10 cellular contexts compared by ENCODE assay signal in the genomic region with DNA sequence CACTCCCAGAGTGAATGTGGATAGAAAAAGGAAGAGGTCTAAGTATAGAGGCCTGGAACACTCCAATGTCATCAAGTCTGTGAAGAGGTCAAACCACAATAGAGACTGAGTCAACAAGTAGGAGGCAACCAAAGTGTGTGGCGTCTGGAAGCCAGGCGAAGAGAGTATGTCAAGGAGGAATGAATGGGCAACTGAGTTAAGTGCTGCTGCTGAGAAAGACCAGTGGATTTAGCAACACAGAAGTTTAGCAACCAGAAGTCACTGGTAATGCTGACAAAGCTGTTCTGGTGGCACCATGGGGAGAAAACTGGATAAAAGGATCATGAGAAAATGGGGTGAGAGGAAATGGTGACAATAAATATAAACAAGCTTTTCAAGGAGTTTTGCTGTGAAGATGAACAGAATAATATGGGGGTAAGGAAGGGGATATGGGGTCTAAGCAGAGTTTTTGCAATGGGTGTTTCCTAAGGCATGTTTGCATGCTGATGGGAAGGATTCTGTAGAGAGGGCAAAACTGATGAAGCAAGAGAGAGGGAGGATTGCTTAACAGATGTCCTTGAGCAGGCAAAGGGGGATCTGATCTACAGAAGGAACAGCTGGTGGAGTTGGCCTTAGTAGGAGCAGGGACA. TPM values are rescaled to one million over a fixed set of nuclear protein-coding genes. Genes with fewer than 3 reads are reported as not detected.
A peak's percentile ranks its signal among the peaks of the same experiment; 100 is the strongest.
DNase-seq lines count a peak whose midpoint lies in the region; ATAC-seq, FAIRE-seq and TF ChIP-seq lines count a peak whose summit lies in the region.
"Had no signal": no experiment of that assay in that cellular context is flagged by ENCODE, and none has a peak within 500 bp of the region (broad histone marks: within the 10 kb centered on the region; RNA-seq: fewer than 3 reads in every experiment).

No MANE protein-coding gene starts in this region.

- DNase-seq in stimulated activated naive CD4-positive, alpha-beta T cell treated with Interleukin-2 at 50 U/mL for 16 hours (lab: John Stamatoyannopoulos, UW) = peak; percentile 1
- no peak for DNase-seq in stimulated activated naive CD4-positive, alpha-beta T cell (lab: John Stamatoyannopoulos, UW)
- DNase-seq in RPMI8226 = peak; percentile 74
- no peak for DNase-seq in Right ventricle myocardium superior
- peak in 1 of 2 donors; percentile 65 for DNase-seq in aorta
- DNase-seq in GM23338 (ENCODE audit: low spot score) = no peak
- DNase-seq in left colon = no peak
- no peak for DNase-seq in frontal cortex (ENCODE audit: low spot score in 2 of 2)
- DNase-seq: NCI-H2081 treated with DMSO at 0.1 percent for 48 hours had no signal

- H3K79me2 ChIP-seq in GM23338 (replicated peaks; ENCODE audit: insufficient read depth) = no peaks in the 10 kb centered on the region

- ATAC-seq in Right ventricle myocardium superior (ENCODE audit: poor library complexity) = peak; percentile 59
- peak; percentile 44 for ATAC-seq in aorta (ENCODE audit: low FRiP score)
- no peak for ATAC-seq in GM23338
- ATAC-seq in left colon = no peak

- H3K9me3 ChIP-seq in aorta (ENCODE audit: control insufficient read depth, low read length) = no peaks in the 10 kb centered on the region

- no peaks in the 10 kb centered on the region for H3K4me1 ChIP-seq in aorta (ENCODE audit: control insufficient read depth in 1 of 2, insufficient read depth in 2 of 2, low read length in 2 of 2)
- H3K4me1 ChIP-seq in GM23338 (ENCODE audit: insufficient read depth) = peaks cover 10% of the 10 kb centered on the region

- TF ChIP-seq CTCF in GM23338 (conservative IDR thresholded peaks at IDR 0.05; ENCODE audit: low read depth in 2 of 2) = no peak

- no peaks in the 10 kb centered on the region for H3K9me3 Mint-ChIP-seq in GM23338
- H3K9me3 Mint-ChIP-seq: central memory CD8-positive, alpha-beta T cell had no signal

- no peak overlapping the region for H2AFZ ChIP-seq in GM23338

- WGBS in aorta, 2 donors = 59 to 67% methylated on average over 2 of the region's 2 CpGs

- H3K9me2 ChIP-seq in GM23338 (ENCODE audit: insufficient read depth) = no peaks in the 10 kb centered on the region

- H3K4me3 ChIP-seq in aorta (ENCODE audit: low read length in 2 of 2) (no peak overlapping the region), GM23338 (no peak overlapping the region)

- H3K4me1 Mint-ChIP-seq in GM23338 = peaks cover 20% of the 10 kb centered on the region
- H3K4me1 Mint-ChIP-seq: central memory CD8-positive, alpha-beta T cell had no signal

- H3K27me3 Mint-ChIP-seq in GM23338 (ENCODE audit: insufficient read depth, low read depth, poor library complexity) = no peaks in the 10 kb centered on the region

- no peak overlapping the region for H3K27ac ChIP-seq in aorta (ENCODE audit: low read depth in 1 of 2, low read length in 2 of 2)
- H3K27ac ChIP-seq in GM23338 (ENCODE audit: low read depth) = no peak overlapping the region

- no peaks in the 10 kb centered on the region for H3K36me3 Mint-ChIP-seq in GM23338 (ENCODE audit: low read depth)

- no peaks in the 10 kb centered on the region; the same call in 1 of the 2 replicates for H4K20me1 ChIP-seq in GM23338 (replicated peaks; ENCODE audit: insufficient read depth)

- H3K4me3 Mint-ChIP-seq in GM23338 = no peak overlapping the region
- H3K4me3 Mint-ChIP-seq: central memory CD8-positive, alpha-beta T cell had no signal

- FAIRE-seq in frontal cortex (lab: Jason Lieb, UNC) = no peak

- H3K27ac Mint-ChIP-seq in GM23338 = no peak overlapping the region

- intact Hi-C loops in Right ventricle myocardium superior (cut with DNase I) (loop anchor here (10.0 kb wide), 1 partner anchor 124 kb away; no protein-coding TSS in a partner anchor), aorta (cut with DNase I) (no loop called here), left colon (cut with DNase I, micrococcal nuclease) (no loop called here)

- no peak overlapping the region for H3K4me2 ChIP-seq in GM23338

- no peaks in the 10 kb centered on the region for H3F3A ChIP-seq in GM23338 (replicated peaks; ENCODE audit: low read depth)

- H3K27me3 ChIP-seq in aorta (ENCODE audit: control insufficient read depth in 1 of 2, insufficient read depth in 2 of 2, low read length in 1 of 2) = no peaks in the 10 kb centered on the region
- no peaks in the 10 kb centered on the region for H3K27me3 ChIP-seq in GM23338 (ENCODE audit: insufficient read depth)

- H3K36me3 ChIP-seq in aorta (ENCODE audit: control insufficient read depth in 1 of 2, insufficient read depth in 2 of 2, low read length in 1 of 2) (no peaks in the 10 kb centered on the region), GM23338 (ENCODE audit: insufficient read depth) (0 out of 2 replicates have a peak, but pooled peaks cover 4% of the 10 kb centered on the region)

TF ChIP-seq in GM23338, 12 proteins besides CTCF, POLR2A, EP300 and RAD21:
- no peak for TF ChIP-seq POLR2AphosphoS5 (IDR thresholded peaks at IDR 0.05; ENCODE audit: low read depth)
- no peak for TF ChIP-seq STAT1 (IDR thresholded peaks at IDR 0.05; ENCODE audit: unreplicated experiment)

RNA-seq across cellular contexts. Expression of a gene that starts 38.4 kb away (rescaled TPM):
- total RNA-seq in Right ventricle myocardium superior (52.7 TPM), aorta (100 to 1,000 TPM in 1 of 2 donors, 10 to 100 TPM in 1; 83.3 to 106 TPM), left colon (1 to 10 TPM; 2.6 to 2.9 TPM), frontal cortex (6.9 TPM)
- polyA plus RNA-seq in aorta (100 to 1,000 TPM in 1 of 2 donors, 10 to 100 TPM in 1; 73.0 to 181 TPM), GM23338 (2016; fragmentation: Nextera tagmentation; extraction: Ambion mirVana) (17.4 and 22.6 TPM in 2 replicates)
- total RNA-seq in GM23338 (2014; rRNA removed; shearing (Covaris generic)) = 17.7 and 18.6 TPM in 2 replicates

Comparison
In these comparisons a context has a peak if more than half of its experiments do, and no peak if none do; other contexts are left out.
1. DNase-seq: peak in stimulated activated naive CD4-positive, alpha-beta T cell treated with Interleukin-2 at 50 U/mL for 16 hours (single experiment) and RPMI8226 (single experiment); none in stimulated activated naive CD4-positive, alpha-beta T cell (0 of 6), Right ventricle myocardium superior (single experiment), GM23338 (single experiment), left colon (0 of 2) and frontal cortex (0 of 2).
2. ATAC-seq: peak in Right ventricle myocardium superior (single experiment) and aorta (single experiment); none in GM23338 (single experiment) and left colon (single experiment).